10 cellular contexts compared by ENCODE assay signal in the genomic region with DNA sequence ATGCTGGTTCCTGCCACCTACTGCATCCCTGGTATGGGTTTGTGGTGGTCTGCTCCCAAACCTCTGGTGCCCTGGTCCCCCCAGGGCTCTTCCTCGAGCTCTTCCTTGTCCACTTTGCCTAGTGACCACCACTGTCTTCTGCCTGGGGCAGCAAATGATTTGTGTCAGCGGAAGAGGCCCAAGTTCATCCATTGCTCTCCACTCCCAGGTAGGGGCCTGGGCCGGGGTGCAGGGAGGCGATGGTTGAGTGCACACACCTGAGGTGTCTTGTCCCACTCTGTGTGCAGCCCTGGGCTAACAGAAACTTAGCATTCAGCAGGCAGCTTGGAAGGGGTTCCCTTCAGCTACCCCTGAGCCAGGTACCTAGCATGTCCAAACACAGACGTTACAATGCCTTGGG.
"Had no signal": no experiment of that assay in that cellular context is flagged by ENCODE, and none has a peak within 500 bp of the region (broad histone marks: within the 10 kb centered on the region; RNA-seq: fewer than 3 reads in every experiment).

No MANE protein-coding gene starts in this region.

- H3K27ac Mint-ChIP-seq: HFFc6 had no signal

- H3K4me3 Mint-ChIP-seq: H9, HFFc6 had no signal

- H3K9me3 ChIP-seq: HAP-1 had no signal

- H3K4me1 ChIP-seq: HAP-1 had no signal

- H2AFZ ChIP-seq: GM23248 had no signal

- H3K9ac ChIP-seq: GM23248 had no signal

- H3K4me3 ChIP-seq: GM23248, HAP-1 had no signal

- H3K27ac ChIP-seq: GM23248 had no signal

- FAIRE-seq: H1, H54 had no signal

- ATAC-seq: HCT116 had no signal

- H3K36me3 ChIP-seq: HAP-1 had no signal

- H3K4me1 Mint-ChIP-seq: H9 had no signal

- DNase-seq: GM23248, GOT3, H7, H9, HCEC 1CT, HFFc6 had no signal
